Comparison of ENCODE assay signal across 8 cellular contexts in the genomic region with DNA sequence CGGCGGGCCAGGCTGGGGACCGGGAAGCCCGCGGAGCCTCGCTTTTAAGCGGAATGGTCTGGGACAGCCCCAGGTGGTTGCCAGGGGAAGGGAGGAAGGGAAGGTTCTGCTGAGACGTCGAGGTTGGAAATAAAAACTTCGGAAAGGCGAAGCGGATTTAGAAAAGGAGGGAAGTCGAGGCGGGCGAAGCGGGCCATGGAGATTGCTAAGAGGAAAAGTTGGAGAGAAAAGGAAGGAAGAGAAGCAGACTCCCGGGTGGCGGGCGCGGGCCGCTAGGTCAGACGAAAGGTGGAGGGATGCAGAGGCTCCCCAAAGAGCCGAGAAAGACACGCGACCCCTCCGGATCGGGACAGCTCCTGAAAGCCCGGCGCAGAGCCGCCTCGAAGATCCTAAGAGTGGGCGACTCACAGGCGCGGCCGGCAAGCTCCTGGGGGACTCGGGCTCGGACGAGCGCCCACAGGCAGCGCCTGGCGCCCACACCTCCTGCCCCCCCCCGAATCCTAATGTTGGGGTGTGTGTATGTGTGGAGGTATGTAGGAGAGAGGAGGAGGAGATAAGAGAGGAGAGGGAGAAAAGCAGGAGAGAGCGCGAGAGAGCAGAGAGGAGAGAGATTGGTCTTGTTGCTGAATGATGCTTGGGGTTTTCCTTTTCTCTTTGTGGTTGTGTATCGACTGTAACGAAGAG. TPM values are rescaled to one million over a fixed set of nuclear protein-coding genes. Genes with fewer than 3 reads are reported as not detected.
DNase-seq lines count a peak whose midpoint lies in the region; ATAC-seq and TF ChIP-seq lines count a peak whose summit lies in the region.

No MANE protein-coding gene starts in this region.

- no peaks in the 10 kb centered on the region for H3K36me3 Mint-ChIP-seq in activated CD4-positive, alpha-beta T cell treated with anti-CD3 and anti-CD28 coated beads, Interleukin-2, amount 10 ng/mL, durations not matched to agents 24 days and 14 days (ENCODE audit: low read depth)
- H3K36me3 Mint-ChIP-seq in activated T-helper 2 cell treated with anti-CD3 and anti-CD28 coated beads, Interferon-gamma antibody, Interleukin-2, Interleukin-4, amounts not matched to agents 10 μg/mL and 5 μg/mL and 100 μg/mL, durations not matched to agents 14 hours and 24 hours and 36 hours (ENCODE audit: low read depth) = no peaks in the 10 kb centered on the region

- H3K27ac ChIP-seq in subcutaneous abdominal adipose tissue (ENCODE audit: low read depth, low read length) = no peak overlapping the region
- no peak overlapping the region for H3K27ac ChIP-seq in heart left ventricle

- peaks cover 15% of the 10 kb centered on the region for H3K4me1 Mint-ChIP-seq in activated CD4-positive, alpha-beta T cell treated with anti-CD3 and anti-CD28 coated beads, Interleukin-2, amount 10 ng/mL, durations not matched to agents 24 days and 14 days
- H3K4me1 Mint-ChIP-seq in activated T-helper 2 cell treated with anti-CD3 and anti-CD28 coated beads, Interferon-gamma antibody, Interleukin-2, Interleukin-4, amounts not matched to agents 10 μg/mL and 5 μg/mL and 100 μg/mL, durations not matched to agents 14 hours and 24 hours and 36 hours (ENCODE audit: low read depth) = peaks cover 10% of the 10 kb centered on the region

- H3K9me3 ChIP-seq in subcutaneous abdominal adipose tissue (ENCODE audit: control insufficient read depth in 5 of 5, low read length in 5 of 5) (no peaks in the 10 kb centered on the region), heart left ventricle (no peaks in the 10 kb centered on the region)

- H3K27me3 ChIP-seq in subcutaneous abdominal adipose tissue (ENCODE audit: control insufficient read depth in 5 of 5, insufficient read depth in 4 of 5, low read length in 5 of 5) = peaks cover 54 to 77% (median 69%) of the 10 kb centered on the region in 5 donors
- H3K27me3 ChIP-seq in heart left ventricle = peaks cover 33 to 99% (median 93%) of the 10 kb centered on the region in 9 donors

- TF ChIP-seq POLR2A in heart left ventricle (IDR thresholded peaks at IDR 0.05) = no peak

- whole genome bisulfite sequencing in heart left ventricle, 4 donors = 1 to 3% (median 2%) methylated on average over 46 of the region's 46 CpGs

- peaks cover 86% of the 10 kb centered on the region for H3K27me3 Mint-ChIP-seq in activated CD4-positive, alpha-beta T cell treated with anti-CD3 and anti-CD28 coated beads, Interleukin-2, amount 10 ng/mL, durations not matched to agents 24 days and 14 days
- H3K27me3 Mint-ChIP-seq in activated T-helper 2 cell treated with anti-CD3 and anti-CD28 coated beads, Interferon-gamma antibody, Interleukin-2, Interleukin-4, amounts not matched to agents 10 μg/mL and 5 μg/mL and 100 μg/mL, durations not matched to agents 14 hours and 24 hours and 36 hours (ENCODE audit: low read depth) = peaks cover 75% of the 10 kb centered on the region

- no peaks in the 10 kb centered on the region for H3K36me3 ChIP-seq in subcutaneous abdominal adipose tissue (ENCODE audit: control insufficient read depth in 5 of 5, insufficient read depth in 5 of 5, low read length in 5 of 5)
- no peaks in the 10 kb centered on the region for H3K36me3 ChIP-seq in heart left ventricle

- no peak overlapping the region for H3K9ac ChIP-seq in subcutaneous abdominal adipose tissue (ENCODE audit: low read length in 5 of 5)

- no peaks in the 10 kb centered on the region for H3K9me3 Mint-ChIP-seq in activated CD4-positive, alpha-beta T cell treated with anti-CD3 and anti-CD28 coated beads, Interleukin-2, amount 10 ng/mL, durations not matched to agents 24 days and 14 days
- no peaks in the 10 kb centered on the region for H3K9me3 Mint-ChIP-seq in activated T-helper 2 cell treated with anti-CD3 and anti-CD28 coated beads, Interferon-gamma antibody, Interleukin-2, Interleukin-4, amounts not matched to agents 10 μg/mL and 5 μg/mL and 100 μg/mL, durations not matched to agents 14 hours and 24 hours and 36 hours

- TF ChIP-seq CTCF in heart left ventricle (IDR thresholded peaks at IDR 0.05) = no peak

- peak overlapping the region; percentile 48 for H3K27ac Mint-ChIP-seq in activated CD4-positive, alpha-beta T cell treated with anti-CD3 and anti-CD28 coated beads, Interleukin-2, amount 10 ng/mL, durations not matched to agents 24 days and 14 days
- peak overlapping the region; percentile 25 for H3K27ac Mint-ChIP-seq in activated T-helper 2 cell treated with anti-CD3 and anti-CD28 coated beads, Interferon-gamma antibody, Interleukin-2, Interleukin-4, amounts not matched to agents 10 μg/mL and 5 μg/mL and 100 μg/mL, durations not matched to agents 14 hours and 24 hours and 36 hours

- no peak for DNase-seq in activated CD4-positive, alpha-beta T cell treated with anti-CD3 and anti-CD28 coated beads, Interleukin-2, amount 10 ng/mL, durations not matched to agents 24 days and 14 days
- no peak for DNase-seq in activated CD4-positive, alpha-beta T cell treated with anti-CD3 and anti-CD28 coated beads for 4 hours
- no peak for DNase-seq in activated T-helper 2 cell treated with anti-CD3 and anti-CD28 coated beads, Interferon-gamma antibody, Interleukin-2, Interleukin-4, amounts not matched to agents 10 μg/mL and 5 μg/mL and 100 μg/mL, durations not matched to agents 14 hours and 24 hours and 36 hours (ENCODE audit: low spot score)
- DNase-seq in kidney tubule cell (ENCODE audit: low spot score) (peak; percentile 43), cortex of kidney (lab: John Stamatoyannopoulos, UW) (no peak), heart left ventricle (no peak), NCI-H1694 (lab: John Stamatoyannopoulos, UW) (no peak)

- H3K4me1 ChIP-seq in subcutaneous abdominal adipose tissue (ENCODE audit: control insufficient read depth in 5 of 5, insufficient read depth in 5 of 5, low read length in 5 of 5) (peaks cover 0 to 22% (median 19%) of the 10 kb centered on the region in 5 donors), heart left ventricle (peaks cover 0 to 22% (median 1%) of the 10 kb centered on the region in 12 donors)

- no peak for ATAC-seq in heart left ventricle

- H3K4me3 ChIP-seq in subcutaneous abdominal adipose tissue (ENCODE audit: low read depth in 1 of 5, low read length in 5 of 5) = peak overlapping the region in 4 of 5 donors; percentile 24 to 51 (median 44)
- peak overlapping the region in 5 of 12 donors; percentile 6 to 19 (median 17) for H3K4me3 ChIP-seq in heart left ventricle

- intact Hi-C loops in activated CD4-positive, alpha-beta T cell treated with anti-CD3 and anti-CD28 coated beads, Interleukin-2, amount 10 ng/mL, durations not matched to agents 24 days and 14 days (cut with micrococcal nuclease) = loop anchor here (2.0 to 10.0 kb wide), 2 partner anchors 25 to 1035 kb away; no protein-coding TSS in a partner anchor
- intact Hi-C loops in activated T-helper 2 cell treated with anti-CD3 and anti-CD28 coated beads, Interferon-gamma antibody, Interleukin-2, Interleukin-4, amounts not matched to agents 10 μg/mL and 5 μg/mL and 100 μg/mL, durations not matched to agents 14 hours and 24 hours and 36 hours (cut with micrococcal nuclease) = loop anchor here (1.0 to 5.0 kb wide), 4 partner anchors 26 to 1202 kb away; no protein-coding TSS in a partner anchor
- intact Hi-C loops in heart left ventricle (cut with DNase I) = loop anchor here in 9 of 10 donors (5.0 to 10.0 kb wide), 6 partner anchors 1135 to 1205 kb away; no protein-coding TSS in a partner anchor

- peak overlapping the region; percentile 8 for H3K4me3 Mint-ChIP-seq in activated CD4-positive, alpha-beta T cell treated with anti-CD3 and anti-CD28 coated beads, Interleukin-2, amount 10 ng/mL, durations not matched to agents 24 days and 14 days
- peak overlapping the region; percentile 15 for H3K4me3 Mint-ChIP-seq in activated T-helper 2 cell treated with anti-CD3 and anti-CD28 coated beads, Interferon-gamma antibody, Interleukin-2, Interleukin-4, amounts not matched to agents 10 μg/mL and 5 μg/mL and 100 μg/mL, durations not matched to agents 14 hours and 24 hours and 36 hours (ENCODE audit: low read depth)

RNA-seq across cellular contexts. Expression of a gene that starts 1.4 kb away (rescaled TPM):
- total RNA-seq in activated CD4-positive, alpha-beta T cell treated with anti-CD3 and anti-CD28 coated beads, Interleukin-2, amount 10 ng/mL, durations not matched to agents 24 days and 14 days = not detected in 2 replicates
- not detected in 2 replicates for total RNA-seq in activated T-helper 2 cell treated with anti-CD3 and anti-CD28 coated beads, Interferon-gamma antibody, Interleukin-2, Interleukin-4, amounts not matched to agents 10 μg/mL and 5 μg/mL and 100 μg/mL, durations not matched to agents 14 hours and 24 hours and 36 hours
- not detected for total RNA-seq in heart left ventricle
- not detected for polyA plus RNA-seq in heart left ventricle
